Comparison of ENCODE assay signal across 8 cellular contexts in the genomic region with DNA sequence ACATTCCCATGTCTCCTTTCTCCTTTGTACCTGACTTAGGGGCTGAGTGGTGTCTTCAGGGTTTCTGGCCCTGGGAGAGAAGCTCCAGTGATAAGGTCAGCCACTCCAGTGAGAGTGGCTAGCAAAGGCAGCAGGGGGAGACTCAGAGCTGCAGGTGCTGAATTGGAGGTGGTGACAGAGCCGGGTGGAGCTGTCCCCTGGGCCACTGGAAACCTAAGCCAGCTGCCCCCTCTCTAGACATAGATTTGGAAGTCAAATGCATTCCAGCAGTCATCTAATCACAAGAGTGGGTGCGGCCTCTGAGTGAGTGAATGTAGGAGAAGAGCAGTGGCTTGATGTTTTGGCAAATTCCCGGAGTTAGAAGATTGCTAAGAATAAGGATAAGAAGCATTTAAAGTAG. TPM values are rescaled to one million over a fixed set of nuclear protein-coding genes. Genes with fewer than 3 reads are reported as not detected.
DNase-seq lines count a peak whose midpoint lies in the region; FAIRE-seq and TF ChIP-seq lines count a peak whose summit lies in the region.

No MANE protein-coding gene starts in this region.

- H2BK120ac ChIP-seq in H1 (replicated peaks; ENCODE audit: low read depth, low read length), result no peak overlapping the region

- H2AK5ac ChIP-seq in H1 (ENCODE audit: low read depth, low read length), result no peak overlapping the region

- H3K4me1 Mint-ChIP-seq in osteocyte (ENCODE audit: unreplicated experiment), result peaks cover 58% of the 10 kb centered on the region
- peaks cover 23 to 54% (median 30%) of the 10 kb centered on the region in 4 donors for H3K4me1 Mint-ChIP-seq in CD4-positive, alpha-beta memory T cell

- CTCF ChIA-PET in H1 (lab: Charles Lee; ENCODE audit: partially characterized antibody), result interaction anchor here (0.6 to 2.3 kb wide), 33 partner anchors 9 to 737 kb away, joined by 3 to 32 read pairs (median 4); a partner anchor contains a TSS
- CTCF ChIA-PET in CD4-positive, alpha-beta memory T cell (lab: Charles Lee; ENCODE audit: partially characterized antibody), result no interaction called here

- peaks cover 0 to 15% of the 10 kb centered on the region in 2 experiments; a peak in 1 of 4 replicates for H3K79me2 ChIP-seq in H1 (ENCODE audit: control insufficient read depth in 1 of 2, insufficient read depth in 2 of 2, low read length in 2 of 2)

- H3K27ac Mint-ChIP-seq in osteocyte (ENCODE audit: unreplicated experiment), result peak overlapping the region; percentile 63
- H3K27ac Mint-ChIP-seq in CD4-positive, alpha-beta memory T cell, result peak overlapping the region in 2 of 7 donors; percentile 33 to 75

- in situ Hi-C loops in KBM-7 (cut with MboI; ENCODE audit: low pct_unique_long_range_greater_than_20kb, low sequenced_read_pairs), result no loop called here

- H3K79me1 ChIP-seq in H1 (ENCODE audit: low read depth, low read length), result peaks cover 3% of the 10 kb centered on the region; the same call in 1 of the 2 replicates

- no peaks in the 10 kb centered on the region for H3K27me3 Mint-ChIP-seq in osteocyte (ENCODE audit: unreplicated experiment)
- peaks cover 2 to 3% of the 10 kb centered on the region in 2 donors for H3K27me3 Mint-ChIP-seq in CD4-positive, alpha-beta memory T cell

- H4K5ac ChIP-seq in H1 (ENCODE audit: insufficient read length, low read depth, low read length), result no peak overlapping the region

- H2AFZ ChIP-seq in H1 (ENCODE audit: low read length), result no peak overlapping the region

- H2BK15ac ChIP-seq in H1 (ENCODE audit: low read length), result no peak overlapping the region

- no peak overlapping the region for H2BK5ac ChIP-seq in H1 (ENCODE audit: low read depth, low read length)

- peak in 2 of 3 experiments; percentile 3 to 8 for DNase-seq in NCI-H1417 (lab: John Stamatoyannopoulos, UW)
- no peak for DNase-seq in NCI-H1417 treated with DMSO at 0.1 percent for 48 hours (lab: John Stamatoyannopoulos, UW)
- peak; percentile 39 for DNase-seq in KBM-7
- peak; percentile 41 to 60 for DNase-seq in H1 (ENCODE audit: low read depth in 1 of 2, low spot score in 2 of 2)
- DNase-seq in osteocyte (ENCODE audit: extremely low spot score, unreplicated experiment), result no peak
- no peak for DNase-seq in CD4-positive, alpha-beta memory T cell
- DNase-seq in NCI-H2107 treated with DMSO at 0.1 percent for 48 hours (lab: John Stamatoyannopoulos, UW; ENCODE audit: unreplicated experiment), result no peak
- DNase-seq in epidermal melanocyte (ENCODE audit: insufficient read length, low spot score), result no peak

- H3K9ac ChIP-seq in H1 (replicated peaks in 1 of 4; ENCODE audit: extremely low read depth in 1 of 4, low read depth in 3 of 4, low read length in 3 of 4), result no peak overlapping the region

- TF ChIP-seq CTCF in H1 (IDR thresholded peaks at IDR 0.05; ENCODE audit: control extremely low read depth in 1 of 3, insufficient read depth in 1 of 3, low read depth in 1 of 3, low read length in 3 of 3) (peak; percentile 75 to 80 (median 76)), osteocyte (IDR thresholded peaks at IDR 0.05) (no peak)

- no peaks in the 10 kb centered on the region for H3K36me3 ChIP-seq in H1 (ENCODE audit: control insufficient read depth in 2 of 4, insufficient read depth in 4 of 4, low read length in 3 of 4)
- no peaks in the 10 kb centered on the region for H3K36me3 ChIP-seq in CD4-positive, alpha-beta memory T cell (ENCODE audit: insufficient read depth, low read length)

- H3K9me3 ChIP-seq in H1 (ENCODE audit: insufficient read depth in 2 of 2, low read depth in 1 of 2, low read length in 1 of 2), result no peaks in the 10 kb centered on the region
- H3K9me3 ChIP-seq in CD4-positive, alpha-beta memory T cell (ENCODE audit: control insufficient read depth in 1 of 2, low read length in 2 of 2), result no peaks in the 10 kb centered on the region

- intact Hi-C loops in CD4-positive, alpha-beta memory T cell (cut with micrococcal nuclease), result no loop called here

- H3K4me3 Mint-ChIP-seq in osteocyte (ENCODE audit: unreplicated experiment), result peak overlapping the region; percentile 16
- H3K4me3 Mint-ChIP-seq in CD4-positive, alpha-beta memory T cell, result peak overlapping the region in 2 of 8 donors; percentile 2 to 3

- no peaks in the 10 kb centered on the region for H4K20me1 ChIP-seq in H1 (replicated peaks in 1 of 2; ENCODE audit: control insufficient read depth in 1 of 2, insufficient read depth in 2 of 2, low read length in 2 of 2)

- no peaks in the 10 kb centered on the region for H3K9me3 Mint-ChIP-seq in osteocyte (ENCODE audit: unreplicated experiment)
- peaks cover 0 to 2% (median 0%) of the 10 kb centered on the region in 8 donors for H3K9me3 Mint-ChIP-seq in CD4-positive, alpha-beta memory T cell

- no peak overlapping the region for H3K27ac ChIP-seq in H1 (ENCODE audit: low read depth, low read length)
- H3K27ac ChIP-seq in CD4-positive, alpha-beta memory T cell (ENCODE audit: low read depth, low read length), result no peak overlapping the region

- TF ChIP-seq EP300 in H1 (IDR thresholded peaks at IDR 0.05; ENCODE audit: borderline replicate concordance in 1 of 2, low read depth in 2 of 2, low read length in 2 of 2), result no peak

- no peak overlapping the region for H3K4ac ChIP-seq in H1 (replicated peaks; ENCODE audit: insufficient read length, low read depth, low read length)

- H4K91ac ChIP-seq in H1 (replicated peaks; ENCODE audit: insufficient read length, low read length), result no peak overlapping the region

- H3K18ac ChIP-seq in H1 (ENCODE audit: extremely low read depth, low read length), result no peak overlapping the region

- H2BK12ac ChIP-seq in H1 (ENCODE audit: low read depth, low read length), result no peak overlapping the region

- peaks cover 3% of the 10 kb centered on the region for H3K36me3 Mint-ChIP-seq in osteocyte (ENCODE audit: unreplicated experiment)
- peaks cover 0 to 12% of the 10 kb centered on the region in 2 donors for H3K36me3 Mint-ChIP-seq in CD4-positive, alpha-beta memory T cell

- no peak overlapping the region for H4K8ac ChIP-seq in H1 (ENCODE audit: extremely low read depth, insufficient read depth, low read length)

- no peak overlapping the region for H3K23ac ChIP-seq in H1 (ENCODE audit: insufficient read length)

- no peak overlapping the region for H3K14ac ChIP-seq in H1 (ENCODE audit: insufficient read length)

- H2BK20ac ChIP-seq in H1 (ENCODE audit: low read length), result 0 out of 2 replicates have a peak overlapping the region, but pooled peaks have one; percentile 3

- no peak overlapping the region; a peak in 1 of 4 replicates for H3K4me2 ChIP-seq in H1 (ENCODE audit: insufficient read depth in 1 of 2, low read depth in 2 of 2, low read length in 2 of 2)

- 76% methylated on average over 3 of the region's 3 CpGs; no CpG with 5 or more reads in 1 of the 2 experiments for WGBS in H1 (ENCODE audit: extremely low coverage in 1 of 2, insufficient coverage in 1 of 2, insufficient read length in 1 of 2, insufficient replicate concordance in 2 of 2, low coverage in 1 of 2, low lambda C conversion rate in 2 of 2, missing lambda C conversion rate in 1 of 2), 2 experiments

- POLR2A ChIA-PET in H1 (lab: Charles Lee; ENCODE audit: partially characterized antibody), result interaction anchor here (0.8 to 1.2 kb wide), 4 partner anchors 9 to 25 kb away, joined by 3 to 6 read pairs (median 4); no protein-coding TSS in a partner anchor
- POLR2A ChIA-PET in CD4-positive, alpha-beta memory T cell (lab: Charles Lee; ENCODE audit: partially characterized antibody), result no interaction called here

- FAIRE-seq in H1 (lab: Jason Lieb, UNC), result peak; percentile 82

- H3K23me2 ChIP-seq in H1 (ENCODE audit: low read depth, low read length), result no peaks in the 10 kb centered on the region; the same call in 1 of the 2 replicates

- TF ChIP-seq RAD21 in H1 (IDR thresholded peaks at IDR 0.05 in 1 of 2, conservative IDR thresholded peaks at IDR 0.05 in 1 of 2; ENCODE audit: low read depth in 2 of 2, low read length in 2 of 2), result peak; percentile 86 to 88

- no peaks in the 10 kb centered on the region for H3K27me3 ChIP-seq in H1 (replicated peaks in 1 of 4; ENCODE audit: control insufficient read depth in 3 of 4, extremely low read depth in 1 of 4, insufficient read depth in 3 of 4, low read length in 3 of 4)
- no peaks in the 10 kb centered on the region for H3K27me3 ChIP-seq in CD4-positive, alpha-beta memory T cell (ENCODE audit: insufficient read depth, low read length)

- TF ChIP-seq POLR2A in H1 (IDR thresholded peaks at IDR 0.05; ENCODE audit: control extremely low read depth in 1 of 2, low read depth in 2 of 2, low read length in 2 of 2), result no peak

- H3K4me1 ChIP-seq in H1 (replicated peaks in 1 of 4; ENCODE audit: control insufficient read depth in 3 of 4, insufficient read depth in 4 of 4, low read length in 3 of 4), result peaks cover 0 to 8% (median 5%) of the 10 kb centered on the region in 4 experiments; a peak in 4 of 7 replicates
- peaks cover 15% of the 10 kb centered on the region for H3K4me1 ChIP-seq in CD4-positive, alpha-beta memory T cell (ENCODE audit: insufficient read depth, low read length)

- H3K56ac ChIP-seq in H1 (replicated peaks; ENCODE audit: insufficient read length, low read depth, low read length), result no peak overlapping the region

- H3K4me3 ChIP-seq in H1 (ENCODE audit: extremely low read depth in 1 of 4, insufficient read depth in 2 of 4, low read depth in 3 of 4, low read length in 4 of 4), result no peak overlapping the region
- H3K4me3 ChIP-seq in CD4-positive, alpha-beta memory T cell (ENCODE audit: low read length in 2 of 2), result no peak overlapping the region

TF ChIP-seq in H1, 55 proteins besides CTCF, POLR2A, EP300 and RAD21 (continues in another document):
- TF ChIP-seq CEBPB (IDR thresholded peaks at IDR 0.05; ENCODE audit: low read depth, low read length), result no peak
- TF ChIP-seq SP4 (IDR thresholded peaks at IDR 0.05; ENCODE audit: low read length), result no peak
- TF ChIP-seq, protein P1, sequence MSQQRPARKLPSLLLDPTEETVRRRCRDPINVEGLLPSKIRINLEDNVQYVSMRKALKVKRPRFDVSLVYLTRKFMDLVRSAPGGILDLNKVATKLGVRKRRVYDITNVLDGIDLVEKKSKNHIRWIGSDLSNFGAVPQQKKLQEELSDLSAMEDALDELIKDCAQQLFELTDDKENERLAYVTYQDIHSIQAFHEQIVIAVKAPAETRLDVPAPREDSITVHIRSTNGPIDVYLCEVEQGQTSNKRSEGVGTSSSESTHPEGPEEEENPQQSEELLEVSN (IDR thresholded peaks at IDR 0.05), result no peak
- TF ChIP-seq SIX5 (IDR thresholded peaks at IDR 0.05; ENCODE audit: low read depth, low read length), result no peak

RNA-seq across cellular contexts. Expression of a gene that starts 28.5 kb away (rescaled TPM):
- 58.1 and 59.8 TPM in 2 replicates for total RNA-seq in H1 (2021; fragmentation: NEBNext Ultra II Directional; extraction: Animal tissue kit (Norgen Biotek cat#: 25700))
- polyA plus RNA-seq in H1 (2011; rRNA removed), result 30.8 and 34.0 TPM in 2 replicates
- polyA plus RNA-seq in H1 (2011; cell fraction: cytosol; rRNA removed), result 30.1 TPM
- 51.4 TPM for polyA plus RNA-seq in H1 (2011; cell fraction: nucleus; rRNA removed)
- polyA plus RNA-seq in H1 (2012, experiment 1 of 2), result 25.9 to 40.1 TPM (median 35.7 TPM) in 4 replicates
- 7.1 TPM for polyA plus RNA-seq in H1 (2012, experiment 2 of 2)
- 20.5 TPM for polyA plus RNA-seq in H1 (2013, experiment 1 of 2)
- 17.9 TPM for polyA plus RNA-seq in H1 (2013, experiment 2 of 2)
- 196 and 248 TPM in 2 replicates for polyA minus RNA-seq in H1 (2011; rRNA and poly(A)+ RNA removed)
- 78.7 TPM for polyA minus RNA-seq in H1 (2011; cell fraction: cytosol; rRNA and poly(A)+ RNA removed)
- polyA minus RNA-seq in H1 (2011; cell fraction: nucleus; rRNA and poly(A)+ RNA removed), result 117 TPM
- total RNA-seq in osteocyte, result 34.0 and 36.0 TPM in 2 replicates
- 10 to 100 TPM; 11.9 to 12.3 TPM for total RNA-seq in CD4-positive, alpha-beta memory T cell
- polyA plus RNA-seq in CD4-positive, alpha-beta memory T cell, result 1 to 10 TPM; 7.5 to 9.1 TPM

Comparison
In these comparisons a context has a peak if more than half of its experiments do, and no peak if none do; other contexts are left out.
1. DNase-seq: peak in NCI-H1417 (2 of 3), KBM-7 (single experiment) and H1 (2 of 2); none in NCI-H1417 treated with DMSO at 0.1 percent for 48 hours (single experiment), osteocyte (single experiment), CD4-positive, alpha-beta memory T cell (0 of 5), NCI-H2107 treated with DMSO at 0.1 percent for 48 hours (single experiment) and epidermal melanocyte (single experiment).